ENCODE assay signal across 21 cellular contexts in the genomic region with DNA sequence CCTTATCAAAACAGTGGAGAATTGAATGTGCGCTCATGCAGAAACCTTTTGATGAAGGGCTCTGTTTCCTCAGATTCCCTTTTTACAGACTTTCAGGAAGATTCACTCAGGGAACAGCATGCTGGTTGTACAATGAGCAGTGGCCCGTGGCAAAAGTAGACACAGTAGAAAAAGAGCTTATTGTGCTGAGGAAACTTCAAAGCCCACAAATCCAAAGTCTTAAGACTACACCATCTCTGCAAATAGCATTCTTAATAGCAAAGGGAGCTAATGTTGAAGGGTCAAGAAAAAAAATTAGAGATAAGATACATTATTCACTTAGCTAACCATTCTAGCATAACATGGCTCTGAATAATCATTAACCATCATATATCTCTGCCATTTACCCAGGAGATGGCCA.
"Had no signal": no experiment of that assay in that cellular context is flagged by ENCODE, and none has a peak within 500 bp of the region (broad histone marks: within the 10 kb centered on the region; RNA-seq: fewer than 3 reads in every experiment).

No MANE protein-coding gene starts in this region.

- H3K27me3 Mint-ChIP-seq: activated naive CD8-positive, alpha-beta T cell treated with anti-CD3 and anti-CD28 coated beads, Interleukin-2, amount 10 ng/mL, durations not matched to agents 7 days and 5 days; central memory CD8-positive, alpha-beta T cell; naive B cell; stimulated activated naive CD8-positive, alpha-beta T cell treated with anti-CD3 and anti-CD28 coated beads, Interleukin-15, Interleukin-2, amounts not matched to agents 100 ng/mL and 50 ng/mL, for 24 hours; T-helper 17 cell had no signal

- H3K9me3 Mint-ChIP-seq: activated naive CD8-positive, alpha-beta T cell treated with anti-CD3 and anti-CD28 coated beads, Interleukin-2, amount 10 ng/mL, durations not matched to agents 7 days and 5 days had no signal

- H3K36me3 ChIP-seq: brain microvascular endothelial cell, colonic mucosa, transverse colon, uterus, WERI-Rb-1 had no signal

- H3K9me3 ChIP-seq: colonic mucosa, mucosa of descending colon, transverse colon, uterus had no signal

- ATAC-seq: left ventricle myocardium superior, mucosa of descending colon, right cardiac atrium, T-helper 17 cell had no signal

- H3K27ac ChIP-seq: brain microvascular endothelial cell, colonic mucosa, transverse colon, uterus, WERI-Rb-1 had no signal

- H3K27ac Mint-ChIP-seq: activated naive CD8-positive, alpha-beta T cell treated with anti-CD3 and anti-CD28 coated beads, Interleukin-2, amount 10 ng/mL, durations not matched to agents 7 days and 5 days; naive B cell; stimulated activated naive CD8-positive, alpha-beta T cell treated with anti-CD3 and anti-CD28 coated beads, Interleukin-15, Interleukin-2, amounts not matched to agents 100 ng/mL and 50 ng/mL, for 24 hours; T-helper 17 cell had no signal

- H3K27me3 ChIP-seq: brain microvascular endothelial cell, colonic mucosa, transverse colon, uterus had no signal

- H3K4me3 Mint-ChIP-seq: activated naive CD8-positive, alpha-beta T cell treated with anti-CD3 and anti-CD28 coated beads, Interleukin-2, amount 10 ng/mL, durations not matched to agents 7 days and 5 days; central memory CD8-positive, alpha-beta T cell; naive B cell; stimulated activated naive CD8-positive, alpha-beta T cell treated with anti-CD3 and anti-CD28 coated beads, Interleukin-15, Interleukin-2, amounts not matched to agents 100 ng/mL and 50 ng/mL, for 24 hours; T-helper 17 cell had no signal

- H3K4me1 ChIP-seq: colonic mucosa, transverse colon, uterus had no signal

- DNase-seq: activated CD4-positive, alpha-beta T cell treated with anti-CD3 and anti-CD28 coated beads for 1 hour; activated CD4-positive, alpha-beta T cell treated with anti-CD3 and anti-CD28 coated beads, Interleukin-2, amount 50 U/mL, for 4 hours; activated naive CD4-positive, alpha-beta T cell treated with Interleukin-2 at 50 U/mL for 16 hours; activated naive CD8-positive, alpha-beta T cell treated with anti-CD3 and anti-CD28 coated beads, Interleukin-2, amount 10 ng/mL, durations not matched to agents 7 days and 5 days; activated T-cell treated with anti-CD3 and anti-CD28 coated beads for 4 hours; amygdala; brain microvascular endothelial cell; colonic mucosa; erythroblast; head of caudate nucleus; left ventricle myocardium superior; mucosa of descending colon; naive B cell; nucleus accumbens; right cardiac atrium; T-helper 17 cell; transverse colon; uterus; WERI-Rb-1 had no signal

- H3K4me3 ChIP-seq: colonic mucosa, mucosa of descending colon, transverse colon, uterus had no signal

- H3K4me1 Mint-ChIP-seq: activated naive CD8-positive, alpha-beta T cell treated with anti-CD3 and anti-CD28 coated beads, Interleukin-2, amount 10 ng/mL, durations not matched to agents 7 days and 5 days; central memory CD8-positive, alpha-beta T cell; naive B cell; T-helper 17 cell had no signal

- H3K36me3 Mint-ChIP-seq: activated naive CD8-positive, alpha-beta T cell treated with anti-CD3 and anti-CD28 coated beads, Interleukin-2, amount 10 ng/mL, durations not matched to agents 7 days and 5 days; naive B cell had no signal
